In genomic region chr6:34142599-34142998, GRCh38 we compare ENCODE assay signal across 14 cellular contexts. TPM values are rescaled to one million over a fixed set of nuclear protein-coding genes. Genes with fewer than 3 reads are reported as not detected.
DNase-seq lines count a peak whose midpoint lies in the region; ATAC-seq, FAIRE-seq and TF ChIP-seq lines count a peak whose summit lies in the region.
"Had no signal": no experiment of that assay in that cellular context is flagged by ENCODE, and none has a peak within 500 bp of the region (broad histone marks: within the 10 kb centered on the region; RNA-seq: fewer than 3 reads in every experiment).

No MANE protein-coding gene starts in this region.

- H3K36me3 ChIP-seq in pancreas, result no peaks in the 10 kb centered on the region
- no peaks in the 10 kb centered on the region for H3K36me3 ChIP-seq in left ventricle myocardium inferior
- H3K36me3 ChIP-seq: gastrocnemius medialis had no signal

- peak; percentile 38 for ATAC-seq in activated CD4-positive, alpha-beta T cell treated with anti-CD3 and anti-CD28 coated beads for 36 hours
- ATAC-seq in foreskin keratinocyte (peak; percentile 14), pancreas (peak in 3 of 4 donors; percentile 6 to 36 (median 33)), HG02840 (IDR thresholded peaks at IDR 0.05; ENCODE audit: low FRiP score, unreplicated experiment) (no peak)
- ATAC-seq: gastrocnemius medialis; PC-3; stimulated activated effector memory CD8-positive, alpha-beta T cell treated with anti-CD3 and anti-CD28 coated beads, Interleukin-12 subunit alpha, Interleukin-12 subunit beta, amount 100 ng/mL, for 72 hours had no signal

- H3K9me3 Mint-ChIP-seq in activated CD4-positive, alpha-beta T cell treated with anti-CD3 and anti-CD28 coated beads for 36 hours (ENCODE audit: low read depth), result no peaks in the 10 kb centered on the region
- H3K9me3 Mint-ChIP-seq: stimulated activated effector memory CD8-positive, alpha-beta T cell treated with anti-CD3 and anti-CD28 coated beads, Interleukin-12 subunit alpha, Interleukin-12 subunit beta, amount 100 ng/mL, for 72 hours had no signal

- H3K9me3 ChIP-seq in pancreas, result no peaks in the 10 kb centered on the region
- no peaks in the 10 kb centered on the region for H3K9me3 ChIP-seq in left ventricle myocardium inferior (replicated peaks)
- H3K9me3 ChIP-seq: gastrocnemius medialis had no signal

- TF ChIP-seq CTCF in foreskin keratinocyte (conservative IDR thresholded peaks at IDR 0.05), result no peak
- TF ChIP-seq CTCF in pancreas (IDR thresholded peaks at IDR 0.05), result no peak
- no peak for TF ChIP-seq CTCF in left ventricle myocardium inferior (IDR thresholded peaks at IDR 0.05; ENCODE audit: borderline replicate concordance)

- H3K4me3 ChIP-seq in pancreas, result no peak overlapping the region
- no peak overlapping the region for H3K4me3 ChIP-seq in left ventricle myocardium inferior
- H3K4me3 ChIP-seq: gastrocnemius medialis had no signal

- POLR2A ChIA-PET in activated CD4-positive, alpha-beta T cell treated with anti-CD3 and anti-CD28 coated beads for 36 hours (lab: Charles Lee), result no interaction called here

- no peaks in the 10 kb centered on the region for H3K4me1 ChIP-seq in foreskin keratinocyte
- peaks cover 10 to 16% (median 15%) of the 10 kb centered on the region in 3 donors for H3K4me1 ChIP-seq in pancreas
- H3K4me1 ChIP-seq in left ventricle myocardium inferior, result peaks cover 25% of the 10 kb centered on the region

- CTCF ChIA-PET in activated CD4-positive, alpha-beta T cell treated with anti-CD3 and anti-CD28 coated beads for 36 hours (lab: Charles Lee), result interaction anchor here (0.7 kb wide), 1 partner anchor 568 kb away, joined by 3 read pairs; no protein-coding TSS in a partner anchor

- H3K27ac ChIP-seq in foreskin keratinocyte (no peak overlapping the region), pancreas (no peak overlapping the region), left ventricle myocardium inferior (replicated peaks) (no peak overlapping the region)
- H3K27ac ChIP-seq: gastrocnemius medialis had no signal

- peaks cover 14% of the 10 kb centered on the region for H3K4me1 Mint-ChIP-seq in activated CD4-positive, alpha-beta T cell treated with anti-CD3 and anti-CD28 coated beads for 36 hours

- no peaks in the 10 kb centered on the region for H3K36me3 Mint-ChIP-seq in activated CD4-positive, alpha-beta T cell treated with anti-CD3 and anti-CD28 coated beads for 36 hours (ENCODE audit: low read depth)
- H3K36me3 Mint-ChIP-seq: stimulated activated effector memory CD8-positive, alpha-beta T cell treated with anti-CD3 and anti-CD28 coated beads, Interleukin-12 subunit alpha, Interleukin-12 subunit beta, amount 100 ng/mL, for 72 hours had no signal

- peaks cover 96% of the 10 kb centered on the region for H3K27me3 ChIP-seq in foreskin keratinocyte
- peaks cover 0 to 32% (median 5%) of the 10 kb centered on the region in 4 donors for H3K27me3 ChIP-seq in pancreas
- H3K27me3 ChIP-seq in left ventricle myocardium inferior (ENCODE audit: low read depth), result peaks cover 99% of the 10 kb centered on the region

- H3K27me3 Mint-ChIP-seq in activated CD4-positive, alpha-beta T cell treated with anti-CD3 and anti-CD28 coated beads for 36 hours, result peaks cover 64% of the 10 kb centered on the region

- H3K27ac Mint-ChIP-seq in activated CD4-positive, alpha-beta T cell treated with anti-CD3 and anti-CD28 coated beads for 36 hours, result no peak overlapping the region
- H3K27ac Mint-ChIP-seq: stimulated activated effector memory CD8-positive, alpha-beta T cell treated with anti-CD3 and anti-CD28 coated beads, Interleukin-12 subunit alpha, Interleukin-12 subunit beta, amount 100 ng/mL, for 72 hours had no signal

- intact Hi-C loops in activated CD4-positive, alpha-beta T cell treated with anti-CD3 and anti-CD28 coated beads for 36 hours (cut with DNase I, micrococcal nuclease), result loop anchor here in 1 of 2 experiments (10.0 kb wide), 1 partner anchor 298 kb away; no protein-coding TSS in a partner anchor
- intact Hi-C loops in pancreas (cut with DNase I) (no loop called here), left ventricle myocardium inferior (cut with micrococcal nuclease) (no loop called here)

- FAIRE-seq in pancreas (lab: Jason Lieb, UNC), result no peak

- peak; percentile 49 for DNase-seq in activated CD4-positive, alpha-beta T cell treated with anti-CD3 and anti-CD28 coated beads for 36 hours
- no peak for DNase-seq in activated CD4-positive, alpha-beta T cell treated with anti-CD3 and anti-CD28 coated beads, Interleukin-2, amount 50 U/mL, for 1 hour
- peak; percentile 72 for DNase-seq in NCI-H2171 treated with DMSO at 0.1 percent for 48 hours (lab: John Stamatoyannopoulos, UW)
- no peak for DNase-seq in foreskin keratinocyte
- peak in 1 of 6 donors; percentile 18 for DNase-seq in pancreas
- no peak for DNase-seq in left ventricle myocardium inferior
- DNase-seq in SW 1271 (lab: John Stamatoyannopoulos, UW), result no peak
- DNase-seq: gastrocnemius medialis, HCEC 1CT, IMR-90, NCI-H2029 treated with DMSO at 0.1 percent for 48 hours, PC-3 had no signal

- WGBS in pancreas, 2 donors, result 19 to 35% methylated on average over 9 to 18 of the region's 18 CpGs

- no peak overlapping the region for H3K4me3 Mint-ChIP-seq in activated CD4-positive, alpha-beta T cell treated with anti-CD3 and anti-CD28 coated beads for 36 hours

RNA-seq across cellular contexts. Expression of gene GRM4, which starts 3.3 kb away (rescaled TPM):
- under 1 TPM in 1 of 2 experiments, not detected in 1; 0.11 TPM for total RNA-seq in activated CD4-positive, alpha-beta T cell treated with anti-CD3 and anti-CD28 coated beads for 36 hours
- 0.04 and 0.07 TPM in 2 replicates for total RNA-seq in foreskin keratinocyte
- 0.03 TPM in 1 of 2 replicates, not detected in the other for polyA plus RNA-seq in foreskin keratinocyte
- total RNA-seq in pancreas, result 1 to 10 TPM in 3 of 6 donors, under 1 TPM in 3; 0.23 to 1.9 (median 1.1) TPM
- polyA plus RNA-seq in pancreas, result 1 to 10 TPM; 2.2 to 6.8 TPM
- not detected for total RNA-seq in left ventricle myocardium inferior
- total RNA-seq: IMR-90, PC-3 had no signal

Comparison
In these comparisons a context has a peak if more than half of its experiments do, and no peak if none do; other contexts are left out.
1. DNase-seq: peak in activated CD4-positive, alpha-beta T cell treated with anti-CD3 and anti-CD28 coated beads for 36 hours (single experiment) and NCI-H2171 treated with DMSO at 0.1 percent for 48 hours (single experiment); none in activated CD4-positive, alpha-beta T cell treated with anti-CD3 and anti-CD28 coated beads, Interleukin-2, amount 50 U/mL, for 1 hour (single experiment), foreskin keratinocyte (0 of 2), left ventricle myocardium inferior (single experiment) and SW 1271 (0 of 2).